Comparison of ENCODE assay signal across 8 cellular contexts in genomic region chr21:36297555-36297937, GRCh38. TPM values are rescaled to one million over a fixed set of nuclear protein-coding genes. Genes with fewer than 3 reads are reported as not detected.
DNase-seq lines count a peak whose midpoint lies in the region; ATAC-seq and TF ChIP-seq lines count a peak whose summit lies in the region.

No MANE protein-coding gene starts in this region.

- H3K4me1 Mint-ChIP-seq in HFFc6 (ENCODE audit: low read depth), result peaks cover 8% of the 10 kb centered on the region

- H3K4me2 ChIP-seq in GM23248 (ENCODE audit: unreplicated experiment) (peak overlapping the region; percentile 67), smooth muscle cell (no peak overlapping the region)

- H3K79me2 ChIP-seq in GM23248 (ENCODE audit: insufficient read depth), result no peaks in the 10 kb centered on the region
- H3K79me2 ChIP-seq in smooth muscle cell (ENCODE audit: low read depth), result no peaks in the 10 kb centered on the region

- no peak overlapping the region for H3K27ac Mint-ChIP-seq in HFFc6

- H3F3A ChIP-seq in GM23248 (ENCODE audit: insufficient read depth), result no peaks in the 10 kb centered on the region
- H3F3A ChIP-seq in smooth muscle cell (ENCODE audit: low read depth), result no peaks in the 10 kb centered on the region

- no peaks in the 10 kb centered on the region for H3K27me3 ChIP-seq in GM23248 (replicated peaks; ENCODE audit: insufficient read depth)
- H3K27me3 ChIP-seq in Peyer's patch, result no peaks in the 10 kb centered on the region
- no peaks in the 10 kb centered on the region for H3K27me3 ChIP-seq in smooth muscle cell (ENCODE audit: low read depth)
- H3K27me3 ChIP-seq in WERI-Rb-1 (ENCODE audit: insufficient read depth, low read depth, severe bottlenecking), result no peaks in the 10 kb centered on the region

- H4K20me1 ChIP-seq in GM23248 (ENCODE audit: insufficient read depth), result no peaks in the 10 kb centered on the region
- no peaks in the 10 kb centered on the region for H4K20me1 ChIP-seq in smooth muscle cell (ENCODE audit: low read depth)

- 97 to 100% methylated on average over 3 of the region's 3 CpGs for WGBS in GM23248 (ENCODE audit: low coverage in 1 of 2, low lambda C conversion rate in 2 of 2, missing lambda C conversion rate in 2 of 2), 2 experiments
- 92% methylated on average over 3 of the region's 3 CpGs for WGBS in smooth muscle cell (ENCODE audit: low lambda C conversion rate)

- no peak overlapping the region for H3K4me3 Mint-ChIP-seq in HFFc6

- TF ChIP-seq CTCF in Peyer's patch (IDR thresholded peaks at IDR 0.05), result no peak
- no peak for TF ChIP-seq CTCF in smooth muscle cell (IDR thresholded peaks at IDR 0.05; ENCODE audit: borderline replicate concordance, insufficient read depth, poor library complexity, severe bottlenecking)
- TF ChIP-seq CTCF in WERI-Rb-1 (IDR thresholded peaks at IDR 0.05; ENCODE audit: low read depth, low read length), result no peak
- no peak for TF ChIP-seq CTCF in HFFc6 (IDR thresholded peaks at IDR 0.05)

- no peaks in the 10 kb centered on the region for H3K9me3 Mint-ChIP-seq in HFFc6

- H2AFZ ChIP-seq in GM23248 (peak overlapping the region; percentile 94), smooth muscle cell (ENCODE audit: low read depth) (no peak overlapping the region)

- DNase-seq in GM23248 (no peak), Peyer's patch (no peak), epithelial cell of prostate (ENCODE audit: low read depth, low spot score) (no peak), smooth muscle cell (lab: John Stamatoyannopoulos, UW; ENCODE audit: unreplicated experiment) (no peak), WERI-Rb-1 (no peak), NCI-H526 treated with DMSO at 0.1 percent for 48 hours (lab: John Stamatoyannopoulos, UW) (no peak), HFFc6 (no peak)

- H3K4me3 ChIP-seq in GM23248, result peak overlapping the region; percentile 67
- peak overlapping the region in 3 of 4 donors; percentile 11 to 44 (median 38) for H3K4me3 ChIP-seq in Peyer's patch
- H3K4me3 ChIP-seq in smooth muscle cell, result no peak overlapping the region
- no peak overlapping the region for H3K4me3 ChIP-seq in WERI-Rb-1 (ENCODE audit: low read depth, low read length)

- H3K9me2 ChIP-seq in GM23248 (ENCODE audit: insufficient read depth), result no peaks in the 10 kb centered on the region

- peak overlapping the region; percentile 61 for H3K9ac ChIP-seq in GM23248
- H3K9ac ChIP-seq in smooth muscle cell (ENCODE audit: low read depth), result no peak overlapping the region

- TF ChIP-seq POLR2A in Peyer's patch (IDR thresholded peaks at IDR 0.05), result no peak

- H3K4me1 ChIP-seq in GM23248 (ENCODE audit: insufficient read depth), result no peaks in the 10 kb centered on the region
- H3K4me1 ChIP-seq in Peyer's patch, result peaks cover 0 to 5% (median 2%) of the 10 kb centered on the region in 4 donors
- H3K4me1 ChIP-seq in smooth muscle cell (ENCODE audit: low read depth), result no peaks in the 10 kb centered on the region

- no peaks in the 10 kb centered on the region for H3K27me3 Mint-ChIP-seq in HFFc6 (ENCODE audit: insufficient read depth)

- H3K36me3 ChIP-seq in GM23248 (ENCODE audit: low read depth) (no peaks in the 10 kb centered on the region), Peyer's patch (peaks cover 0 to 17% (median 0%) of the 10 kb centered on the region in 3 donors), smooth muscle cell (ENCODE audit: low read depth) (no peaks in the 10 kb centered on the region), WERI-Rb-1 (peaks cover 19% of the 10 kb centered on the region)

- H3K36me3 Mint-ChIP-seq in HFFc6 (ENCODE audit: low read depth), result peaks cover 5% of the 10 kb centered on the region; the same call in 1 of the 2 replicates

- no peak for ATAC-seq in GM21619 (IDR thresholded peaks at IDR 0.05; ENCODE audit: unreplicated experiment)

- in situ Hi-C loops in GM23248 (cut with MboI), result no loop called here

- H3K27ac ChIP-seq in GM23248 (peak overlapping the region; percentile 36), Peyer's patch (peak overlapping the region; percentile 77 to 85 (median 83)), epithelial cell of prostate (peak overlapping the region; percentile 91), smooth muscle cell (ENCODE audit: low read depth) (peak overlapping the region; percentile 42), WERI-Rb-1 (no peak overlapping the region)

- H3K9me3 ChIP-seq in GM23248 (ENCODE audit: low read depth) (no peaks in the 10 kb centered on the region), Peyer's patch (no peaks in the 10 kb centered on the region), smooth muscle cell (replicated peaks; ENCODE audit: low read depth) (no peaks in the 10 kb centered on the region), WERI-Rb-1 (ENCODE audit: severe bottlenecking) (peaks cover 4% of the 10 kb centered on the region)

RNA-seq across cellular contexts. Expression of gene MORC3, which starts 22.5 kb away (rescaled TPM):
- total RNA-seq in GM23248 (2014; rRNA removed; shearing (Covaris generic)), result 35.1 and 38.7 TPM in 2 replicates
- 15.2 and 17.4 TPM in 2 replicates for polyA plus RNA-seq in GM23248 (2016; fragmentation: Nextera tagmentation; extraction: Ambion mirVana)
- total RNA-seq in Peyer's patch, result 10 to 100 TPM; 29.4 to 82.5 (median 31.0) TPM
- 44.3 and 58.1 TPM in 2 replicates for total RNA-seq in smooth muscle cell
- polyA plus RNA-seq in smooth muscle cell, result 11.6 and 16.2 TPM in 2 replicates
- total RNA-seq in HFFc6 (2021; fragmentation: NEBNext Ultra II Directional; extraction: Animal tissue kit (Norgen Biotek cat#: 25700)), result 10 to 100 TPM; 15.2 to 19.4 (median 16.3) TPM

Comparison
In these comparisons a context has a peak if more than half of its experiments do, and no peak if none do; other contexts are left out.
1. H3K4me3 ChIP-seq: peak in GM23248 (single experiment) and Peyer's patch (3 of 4); none in smooth muscle cell (single experiment) and WERI-Rb-1 (single experiment).